In the genomic region with DNA sequence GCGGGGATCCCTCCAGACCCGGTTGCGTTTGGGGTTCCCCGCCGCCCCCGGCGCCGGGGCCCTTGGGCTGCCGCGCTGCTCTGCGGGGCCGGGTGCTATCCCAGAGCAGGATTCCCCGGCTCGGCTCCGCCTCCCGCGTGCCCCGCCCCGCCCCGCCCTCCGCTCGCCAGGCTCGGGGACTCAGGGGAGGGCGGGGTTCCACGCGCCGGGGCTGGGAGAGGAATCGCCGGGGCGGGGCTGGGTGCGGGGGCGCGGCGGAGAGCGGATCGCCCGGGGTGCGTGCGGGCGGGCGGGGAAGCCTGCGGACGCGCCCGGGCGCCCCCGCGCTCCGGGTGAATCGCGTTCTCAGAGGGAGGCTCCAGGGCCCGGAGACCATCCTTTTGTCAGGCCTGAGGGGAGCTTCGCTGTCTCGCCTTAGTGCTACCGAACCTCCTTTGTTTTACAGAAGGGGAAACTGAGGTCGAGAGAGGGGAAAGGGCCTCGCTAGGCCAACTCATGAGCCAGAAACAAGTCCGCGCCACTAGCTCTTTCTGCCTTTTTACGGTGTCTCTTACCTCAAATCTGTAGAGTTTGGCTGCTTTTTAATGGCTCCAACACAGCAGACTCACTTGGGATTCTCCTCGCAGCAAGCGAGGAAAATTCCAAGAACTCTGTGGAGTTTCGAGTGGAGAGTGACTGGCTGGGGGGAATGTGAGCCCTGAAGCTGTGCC, we compare ENCODE assay signal across 8 cellular contexts. TPM values are rescaled to one million over a fixed set of nuclear protein-coding genes. Genes with fewer than 3 reads are reported as not detected.
A peak's percentile ranks its signal among the peaks of the same experiment; 100 is the strongest.
DNase-seq lines count a peak whose midpoint lies in the region; ATAC-seq and TF ChIP-seq lines count a peak whose summit lies in the region.

TSS of gene TMEM158 (minus strand) at position 82 of the 710 bp plus-strand sequence. CDS start 260 bp downstream, outside the sequence.

- no peak within 1 kb of the TSS for H3K27ac Mint-ChIP-seq in activated naive CD4-positive, alpha-beta T cell treated with anti-CD3 and anti-CD28 coated beads, Interleukin-2, amount 50 U/mL, for 72 hours
- H3K27ac Mint-ChIP-seq in osteocyte (ENCODE audit: unreplicated experiment), result no peak within 1 kb of the TSS

- POLR2A ChIA-PET in SK-N-SH (lab: Yijun Ruan, JAX), result interaction anchor here (0.5 to 0.6 kb wide), 2 partner anchors 272 to 946 kb away, joined by 3 to 4 read pairs; no protein-coding TSS in a partner anchor

- peaks cover 35% of the 10 kb centered on the region for H3K27me3 Mint-ChIP-seq in osteocyte (ENCODE audit: unreplicated experiment)

- H3K4me1 Mint-ChIP-seq in osteocyte (ENCODE audit: unreplicated experiment), result peaks cover 18% of the 10 kb centered on the region

- no peak for TF ChIP-seq POLR2A in testis (IDR thresholded peaks at IDR 0.05)

- ATAC-seq in GM19023 (IDR thresholded peaks at IDR 0.05; ENCODE audit: unreplicated experiment) (peak; percentile 75), HG03442 (IDR thresholded peaks at IDR 0.05; ENCODE audit: unreplicated experiment) (peak; percentile 72), Right ventricle myocardium superior (ENCODE audit: poor library complexity) (peak; percentile 98)
- peak; percentile 90 to 92 for ATAC-seq in activated naive CD4-positive, alpha-beta T cell treated with anti-CD3 and anti-CD28 coated beads, Interleukin-2, amount 50 U/mL, for 72 hours

- H3K36me3 Mint-ChIP-seq in activated naive CD4-positive, alpha-beta T cell treated with anti-CD3 and anti-CD28 coated beads, Interleukin-2, amount 50 U/mL, for 72 hours, result peaks cover 0 to 5% of the 10 kb centered on the region in 2 donors
- no peaks in the 10 kb centered on the region for H3K36me3 Mint-ChIP-seq in osteocyte (ENCODE audit: unreplicated experiment)

- H3K4me2 ChIP-seq in SK-N-SH, result peak within 1 kb of the TSS; percentile 75; the same call in 1 of the 2 replicates

- no peak for TF ChIP-seq EP300 in SK-N-SH (IDR thresholded peaks at IDR 0.05; ENCODE audit: borderline replicate concordance in 1 of 2, low read depth in 1 of 2, low read length in 1 of 2)

- H3K4me3 Mint-ChIP-seq in osteocyte (ENCODE audit: unreplicated experiment), result peak within 1 kb of the TSS; percentile 86

- peak within 1 kb of the TSS; percentile 97 for H2AFZ ChIP-seq in SK-N-SH (ENCODE audit: low read depth)

- intact Hi-C loops in Right ventricle myocardium superior (cut with DNase I), result loop anchor here (10.0 kb wide), 1 partner anchor 268 kb away; no protein-coding TSS in a partner anchor
- intact Hi-C loops in testis (cut with DNase I; ENCODE audit: low total_unique reads), result loop anchor here (10.0 kb wide), 1 partner anchor 268 kb away; no protein-coding TSS in a partner anchor

- TF ChIP-seq CTCF in SK-N-SH (IDR thresholded peaks at IDR 0.05) (no peak), osteocyte (IDR thresholded peaks at IDR 0.05) (no peak), testis (IDR thresholded peaks at IDR 0.05) (no peak)

- H3F3A ChIP-seq in SK-N-SH (replicated peaks; ENCODE audit: insufficient read depth), result peaks cover 5% of the 10 kb centered on the region

- WGBS in SK-N-SH (ENCODE audit: low lambda C conversion rate), result 51% methylated on average over 12 of the region's 63 CpGs
- 3 to 8% methylated on average over 7 to 41 of the region's 63 CpGs for WGBS in testis, 2 donors

- in situ Hi-C loops in ACHN (cut with HindIII; ENCODE audit: low pct_ligation_motif_present, low pct_unique_long_range_greater_than_20kb, low sequenced_read_pairs), result no loop called here

- H3K4me3 ChIP-seq in SK-N-SH (ENCODE audit: low read depth in 2 of 2, low read length in 1 of 2), result peak within 1 kb of the TSS; percentile 68 to 86
- peak within 1 kb of the TSS; percentile 56 for H3K4me3 ChIP-seq in testis

- H3K9me3 Mint-ChIP-seq in activated naive CD4-positive, alpha-beta T cell treated with anti-CD3 and anti-CD28 coated beads, Interleukin-2, amount 50 U/mL, for 72 hours, result no peaks in the 10 kb centered on the region
- H3K9me3 Mint-ChIP-seq in osteocyte (ENCODE audit: unreplicated experiment), result no peaks in the 10 kb centered on the region

- peaks cover 35% of the 10 kb centered on the region; the same call in 1 of the 2 replicates for H3K79me2 ChIP-seq in SK-N-SH (ENCODE audit: insufficient read depth)

- TF ChIP-seq RAD21 in SK-N-SH (IDR thresholded peaks at IDR 0.05; ENCODE audit: low read length), result no peak

- H3K9me3 ChIP-seq in SK-N-SH, result no peaks in the 10 kb centered on the region
- no peaks in the 10 kb centered on the region for H3K9me3 ChIP-seq in testis

- DNase-seq in ACHN (peak; percentile 70), SK-N-SH (peak; percentile 97), Right ventricle myocardium superior (peak; percentile 90), osteocyte (ENCODE audit: extremely low spot score, unreplicated experiment) (peak; percentile 87), testis (peak; percentile 92)
- peak; percentile 71 to 74 for DNase-seq in activated naive CD4-positive, alpha-beta T cell treated with anti-CD3 and anti-CD28 coated beads, Interleukin-2, amount 50 U/mL, for 72 hours (ENCODE audit: low spot score in 2 of 2)

- peaks cover 0 to 7% of the 10 kb centered on the region in 2 experiments; a peak in 2 of 4 replicates for H3K4me1 ChIP-seq in SK-N-SH (ENCODE audit: control insufficient read depth in 1 of 2, insufficient read depth in 2 of 2, low read depth in 1 of 2, low read length in 1 of 2)
- H3K4me1 ChIP-seq in testis, result peaks cover 3% of the 10 kb centered on the region

- H3K9ac ChIP-seq in SK-N-SH, result peak within 1 kb of the TSS; percentile 66

- CTCF ChIA-PET in SK-N-SH (lab: Yijun Ruan, JAX), result interaction anchor here (0.9 to 26.9 kb wide), 15 partner anchors 17 to 433 kb away, joined by 3 to 631 read pairs (median 5); no protein-coding TSS in a partner anchor

- H3K27ac ChIP-seq in SK-N-SH (ENCODE audit: low read depth in 2 of 2, low read length in 1 of 2) (peak within 1 kb of the TSS in 1 of 2 experiments; percentile 71; a peak in 2 of 4 replicates), testis (no peak within 1 kb of the TSS)

- no peaks in the 10 kb centered on the region for H4K20me1 ChIP-seq in SK-N-SH (ENCODE audit: insufficient read depth)

- H3K27me3 ChIP-seq in SK-N-SH (ENCODE audit: insufficient read depth) (no peaks in the 10 kb centered on the region), testis (no peaks in the 10 kb centered on the region)

- no peaks in the 10 kb centered on the region for H3K9me2 ChIP-seq in SK-N-SH

- H3K36me3 ChIP-seq in SK-N-SH (replicated peaks in 1 of 2; ENCODE audit: control insufficient read depth in 1 of 2, insufficient read depth in 2 of 2, low read length in 1 of 2) (no peaks in the 10 kb centered on the region), testis (ENCODE audit: low read depth, missing control alignments) (no peaks in the 10 kb centered on the region)

TF ChIP-seq in SK-N-SH, 30 proteins besides CTCF, POLR2A, EP300 and RAD21:
- TF ChIP-seq TAF1 (IDR thresholded peaks at IDR 0.05; ENCODE audit: borderline replicate concordance, low read depth, low read length), result peak; percentile 78
- 0 out of 2 replicates have a peak, but pooled peaks have one; percentile 40 for TF ChIP-seq SIN3A (IDR thresholded peaks at IDR 0.05; ENCODE audit: borderline replicate concordance, low read depth, low read length)
- peak; percentile 57 for TF ChIP-seq POLR2AphosphoS5 (IDR thresholded peaks at IDR 0.05; ENCODE audit: low read depth, low read length)
- TF ChIP-seq, protein P1, sequence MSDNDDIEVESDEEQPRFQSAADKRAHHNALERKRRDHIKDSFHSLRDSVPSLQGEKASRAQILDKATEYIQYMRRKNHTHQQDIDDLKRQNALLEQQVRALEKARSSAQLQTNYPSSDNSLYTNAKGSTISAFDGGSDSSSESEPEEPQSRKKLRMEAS (IDR thresholded peaks at IDR 0.05; ENCODE audit: low read depth), result 0 out of 2 replicates have a peak, but pooled peaks have one; percentile 18
- TF ChIP-seq JUND (IDR thresholded peaks at IDR 0.05), result no peak
- no peak for TF ChIP-seq TEAD4 (IDR thresholded peaks at IDR 0.05; ENCODE audit: borderline replicate concordance, insufficient read depth)

RNA-seq across cellular contexts. Expression of gene TMEM158, which starts in this region (rescaled TPM):
- polyA plus RNA-seq in SK-N-SH (2012; rRNA removed), result 38.0 and 76.4 TPM in 2 replicates
- 51.3 and 71.5 TPM in 2 replicates for polyA plus RNA-seq in SK-N-SH (2012; cell fraction: cytosol; rRNA removed)
- polyA plus RNA-seq in SK-N-SH (2012; cell fraction: nucleus; rRNA removed), result 36.4 and 50.9 TPM in 2 replicates
- total RNA-seq in activated naive CD4-positive, alpha-beta T cell treated with anti-CD3 and anti-CD28 coated beads, Interleukin-2, amount 50 U/mL, for 72 hours, result not detected
- total RNA-seq in Right ventricle myocardium superior, result 0.48 TPM
- 15.0 and 15.1 TPM in 2 replicates for total RNA-seq in osteocyte
- 10 to 100 TPM in 1 of 2 donors, 1 to 10 TPM in 1; 7.8 to 11.2 TPM for total RNA-seq in testis
- 5.9 TPM for polyA plus RNA-seq in testis (ENCODE audit: insufficient read depth, low read depth, low replicate concordance)

Comparison
In these comparisons a context has a peak if more than half of its experiments do, and no peak if none do; other contexts are left out.
1. Peak in DNase-seq and ATAC-seq in activated naive CD4-positive, alpha-beta T cell treated with anti-CD3 and anti-CD28 coated beads, Interleukin-2, amount 50 U/mL, for 72 hours; RNA of the gene not detected or under 1 TPM.
2. Peak in DNase-seq and ATAC-seq in Right ventricle myocardium superior; RNA of the gene not detected or under 1 TPM.